ENCODE assay signal across 1 cellular context in genomic region chr11:36628765-36629199, GRCh38.
A peak's percentile ranks its signal among the peaks of the same experiment; 100 is the strongest.
TF ChIP-seq lines count a peak whose summit lies in the region.

No MANE protein-coding gene starts in this region.

TF ChIP-seq in HEK293, 187 proteins besides CTCF, POLR2A, EP300 and RAD21 (continued from another document):
- TF ChIP-seq HIC1 (tag by site-specific recombination; IDR thresholded peaks at IDR 0.05) (0 out of 2 replicates have a peak, but pooled peaks have one; percentile 19), FEZF1 (tag by site-specific recombination; IDR thresholded peaks at IDR 0.05) (peak; percentile 95), OVOL3 (tag by site-specific recombination; IDR thresholded peaks at IDR 0.05) (0 out of 2 replicates have a peak, but pooled peaks have one; percentile 44), MEIS1 (CRISPR knock-in tag; IDR thresholded peaks at IDR 0.05; ENCODE audit: borderline replicate concordance) (peak; percentile 38; the same call in 1 of the 2 replicates), WT1 (tag by site-specific recombination; IDR thresholded peaks at IDR 0.05) (peak; percentile 78), ZNF580 (tag by site-specific recombination; IDR thresholded peaks at IDR 0.05) (0 out of 2 replicates have a peak, but pooled peaks have one; percentile 41), ZNF843 (tag by site-specific recombination; IDR thresholded peaks at IDR 0.05) (peak; percentile 82), ZNF16 (tag by site-specific recombination; IDR thresholded peaks at IDR 0.05; ENCODE audit: low read depth) (no peak), ZNF645 (tag by site-specific recombination; IDR thresholded peaks at IDR 0.05) (no peak), ZSCAN18 (tag by site-specific recombination; IDR thresholded peaks at IDR 0.05) (no peak), ZNF18 (tag by site-specific recombination; IDR thresholded peaks at IDR 0.05) (0 out of 2 replicates have a peak, but pooled peaks have one; percentile 37), ZBTB17 (tag by site-specific recombination; IDR thresholded peaks at IDR 0.05) (peak; percentile 37; the same call in 1 of the 2 replicates), ZNF354C (tag by site-specific recombination; IDR thresholded peaks at IDR 0.05; ENCODE audit: borderline replicate concordance, low read depth) (no peak), ZNF529 (tag by site-specific recombination; IDR thresholded peaks at IDR 0.05; ENCODE audit: insufficient replicate concordance) (no peak), GLIS1 (tag by site-specific recombination; IDR thresholded peaks at IDR 0.05) (peak; percentile 42), MZF1 (tag by site-specific recombination; IDR thresholded peaks at IDR 0.05; ENCODE audit: borderline replicate concordance) (no peak), TCF7L2 (IDR thresholded peaks at IDR 0.05; ENCODE audit: borderline replicate concordance, low read depth, low read length) (peak; percentile 75; the same call in 1 of the 2 replicates), PRDM6 (tag by site-specific recombination; IDR thresholded peaks at IDR 0.05) (peak; percentile 91), PRDM4 (tag by site-specific recombination; IDR thresholded peaks at IDR 0.05) (peak; percentile 52; the same call in 1 of the 2 replicates), ZNF596 (tag by site-specific recombination; IDR thresholded peaks at IDR 0.05) (peak; percentile 67)
TF ChIP-seq in HEK293: peak in this region for 22.
